ENCODE assay signal across 26 cellular contexts in the genomic region with DNA sequence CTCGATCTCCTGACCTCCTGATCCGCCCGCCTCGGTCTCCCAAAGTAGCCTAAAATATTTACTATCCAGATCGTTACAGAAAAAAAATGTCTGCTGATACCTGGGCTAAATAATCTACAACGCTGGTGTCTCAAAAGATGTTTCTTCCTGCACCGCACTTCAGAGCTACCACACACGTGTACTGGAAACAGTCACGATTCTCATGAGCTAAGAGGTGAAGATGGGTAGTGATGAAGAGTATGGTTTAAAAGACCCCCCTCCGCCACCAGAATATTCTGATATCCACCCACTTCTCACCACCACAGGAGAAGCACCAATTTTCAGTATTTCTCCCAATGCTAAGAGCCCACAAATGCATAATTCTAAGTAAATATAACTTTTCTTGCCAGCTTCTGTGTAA. TPM values are rescaled to one million over a fixed set of nuclear protein-coding genes. Genes with fewer than 3 reads are reported as not detected.
DNase-seq lines count a peak whose midpoint lies in the region; ATAC-seq and TF ChIP-seq lines count a peak whose summit lies in the region.
"Had no signal": no experiment of that assay in that cellular context is flagged by ENCODE, and none has a peak within 500 bp of the region (broad histone marks: within the 10 kb centered on the region; RNA-seq: fewer than 3 reads in every experiment).

No MANE protein-coding gene starts in this region.

- CTCF ChIA-PET in activated CD8-positive, alpha-beta memory T cell treated with anti-CD3 and anti-CD28 coated beads, Interleukin-2, amount 10 ng/mL, durations not matched to agents 7 days and 5 days (lab: Charles Lee) = interaction anchor here (1.2 to 12.9 kb wide), 13 partner anchors 8 to 201 kb away, joined by 3 to 401 read pairs (median 5); a partner anchor contains a TSS

- peak overlapping the region; percentile 93 for H3K27ac Mint-ChIP-seq in activated CD8-positive, alpha-beta memory T cell treated with anti-CD3 and anti-CD28 coated beads, Interleukin-2, amount 10 ng/mL, durations not matched to agents 7 days and 5 days
- H3K27ac Mint-ChIP-seq in activated T-helper 17 cell treated with anti-CD3 and anti-CD28 coated beads, Interleukin-2, amount 50 U/mL, for 72 hours = peak overlapping the region; percentile 77
- peak overlapping the region; percentile 49 to 77 for H3K27ac Mint-ChIP-seq in natural killer cell treated with Interleukin-12 subunit alpha and Interleukin-12 subunit beta and Interleukin-15 and Interleukin-18, amount 100 ng/mL, for 72 hours
- no peak overlapping the region for H3K27ac Mint-ChIP-seq in neural progenitor cell

- no peak overlapping the region for H2AFZ ChIP-seq in neural progenitor cell (replicated peaks)
- H2AFZ ChIP-seq: hepatocyte had no signal

- H3K4me1 ChIP-seq in neural progenitor cell = no peaks in the 10 kb centered on the region
- H3K4me1 ChIP-seq: ascending aorta, suprapubic skin, uterus had no signal

- H3K4me1 Mint-ChIP-seq in activated CD8-positive, alpha-beta memory T cell treated with anti-CD3 and anti-CD28 coated beads, Interleukin-2, amount 10 ng/mL, durations not matched to agents 7 days and 5 days = peaks cover 76% of the 10 kb centered on the region
- H3K4me1 Mint-ChIP-seq in activated T-helper 17 cell treated with anti-CD3 and anti-CD28 coated beads, Interleukin-2, amount 50 U/mL, for 72 hours = peaks cover 38% of the 10 kb centered on the region
- peaks cover 49 to 59% of the 10 kb centered on the region in 2 donors for H3K4me1 Mint-ChIP-seq in natural killer cell treated with Interleukin-12 subunit alpha and Interleukin-12 subunit beta and Interleukin-15 and Interleukin-18, amount 100 ng/mL, for 72 hours (ENCODE audit: low read depth in 2 of 2)
- no peaks in the 10 kb centered on the region for H3K4me1 Mint-ChIP-seq in neural progenitor cell

- H3K27me3 ChIP-seq in neural progenitor cell = no peaks in the 10 kb centered on the region
- H3K27me3 ChIP-seq: ascending aorta; BLaER1 treated with 17β-estradiol and CSF1 and Interleukin-3, amounts not matched to agents 10 nM and 100 nM; dorsolateral prefrontal cortex; hepatocyte; suprapubic skin; uterus had no signal

- no peaks in the 10 kb centered on the region for H4K20me1 ChIP-seq in neural progenitor cell (ENCODE audit: low read depth)

- TF ChIP-seq CTCF in neural progenitor cell (IDR thresholded peaks at IDR 0.05) = no peak

- H3K27ac ChIP-seq in neural progenitor cell = no peak overlapping the region
- H3K27ac ChIP-seq: ascending aorta; BLaER1 treated with 17β-estradiol and CSF1 and Interleukin-3, amounts not matched to agents 10 nM and 100 nM; dorsolateral prefrontal cortex; hepatocyte; suprapubic skin; uterus had no signal

- H3K4me3 ChIP-seq in GM08714 (ENCODE audit: low read length) (peak overlapping the region; percentile 16; the same call in 1 of the 2 replicates), neural progenitor cell (no peak overlapping the region)
- H3K4me3 ChIP-seq: ascending aorta; BLaER1 treated with 17β-estradiol and CSF1 and Interleukin-3, amounts not matched to agents 10 nM and 100 nM; dorsolateral prefrontal cortex; hepatocyte; smooth muscle cell; suprapubic skin; uterus had no signal

- H3K9ac ChIP-seq in neural progenitor cell = no peak overlapping the region
- H3K9ac ChIP-seq: BLaER1 treated with 17β-estradiol and CSF1 and Interleukin-3, amounts not matched to agents 10 nM and 100 nM had no signal

- H3K9me3 Mint-ChIP-seq in activated CD8-positive, alpha-beta memory T cell treated with anti-CD3 and anti-CD28 coated beads, Interleukin-2, amount 10 ng/mL, durations not matched to agents 7 days and 5 days (ENCODE audit: low read depth) = no peaks in the 10 kb centered on the region
- no peaks in the 10 kb centered on the region for H3K9me3 Mint-ChIP-seq in activated T-helper 17 cell treated with anti-CD3 and anti-CD28 coated beads, Interleukin-2, amount 50 U/mL, for 72 hours
- no peaks in the 10 kb centered on the region for H3K9me3 Mint-ChIP-seq in natural killer cell treated with Interleukin-12 subunit alpha and Interleukin-12 subunit beta and Interleukin-15 and Interleukin-18, amount 100 ng/mL, for 72 hours
- H3K9me3 Mint-ChIP-seq in neural progenitor cell = peaks cover 14% of the 10 kb centered on the region
- H3K9me3 Mint-ChIP-seq: central memory CD8-positive, alpha-beta T cell had no signal

- H3K9me3 ChIP-seq in neural progenitor cell (ENCODE audit: low read depth) = no peaks in the 10 kb centered on the region
- H3K9me3 ChIP-seq: ascending aorta, suprapubic skin, uterus had no signal

- H3K36me3 Mint-ChIP-seq in activated CD8-positive, alpha-beta memory T cell treated with anti-CD3 and anti-CD28 coated beads, Interleukin-2, amount 10 ng/mL, durations not matched to agents 7 days and 5 days = peaks cover 60% of the 10 kb centered on the region
- H3K36me3 Mint-ChIP-seq in activated T-helper 17 cell treated with anti-CD3 and anti-CD28 coated beads, Interleukin-2, amount 50 U/mL, for 72 hours (ENCODE audit: low read depth) = peaks cover 79% of the 10 kb centered on the region
- H3K36me3 Mint-ChIP-seq in natural killer cell treated with Interleukin-12 subunit alpha and Interleukin-12 subunit beta and Interleukin-15 and Interleukin-18, amount 100 ng/mL, for 72 hours = peaks cover 20% of the 10 kb centered on the region
- peaks cover 46% of the 10 kb centered on the region for H3K36me3 Mint-ChIP-seq in neural progenitor cell

- H3K27me3 Mint-ChIP-seq in activated CD8-positive, alpha-beta memory T cell treated with anti-CD3 and anti-CD28 coated beads, Interleukin-2, amount 10 ng/mL, durations not matched to agents 7 days and 5 days = no peaks in the 10 kb centered on the region
- no peaks in the 10 kb centered on the region for H3K27me3 Mint-ChIP-seq in activated T-helper 17 cell treated with anti-CD3 and anti-CD28 coated beads, Interleukin-2, amount 50 U/mL, for 72 hours
- H3K27me3 Mint-ChIP-seq in natural killer cell treated with Interleukin-12 subunit alpha and Interleukin-12 subunit beta and Interleukin-15 and Interleukin-18, amount 100 ng/mL, for 72 hours = no peaks in the 10 kb centered on the region
- H3K27me3 Mint-ChIP-seq in neural progenitor cell (ENCODE audit: insufficient read depth, low read depth) = peaks cover 2% of the 10 kb centered on the region
- H3K27me3 Mint-ChIP-seq: central memory CD8-positive, alpha-beta T cell had no signal

- no peaks in the 10 kb centered on the region for H3F3A ChIP-seq in neural progenitor cell (ENCODE audit: low read depth)

- peak overlapping the region; percentile 53 for H3K4me3 Mint-ChIP-seq in activated CD8-positive, alpha-beta memory T cell treated with anti-CD3 and anti-CD28 coated beads, Interleukin-2, amount 10 ng/mL, durations not matched to agents 7 days and 5 days
- H3K4me3 Mint-ChIP-seq in activated T-helper 17 cell treated with anti-CD3 and anti-CD28 coated beads, Interleukin-2, amount 50 U/mL, for 72 hours = peak overlapping the region; percentile 76
- H3K4me3 Mint-ChIP-seq in natural killer cell treated with Interleukin-12 subunit alpha and Interleukin-12 subunit beta and Interleukin-15 and Interleukin-18, amount 100 ng/mL, for 72 hours = peak overlapping the region; percentile 53
- H3K4me3 Mint-ChIP-seq in neural progenitor cell = no peak overlapping the region
- H3K4me3 Mint-ChIP-seq: central memory CD8-positive, alpha-beta T cell had no signal

- ATAC-seq in activated CD8-positive, alpha-beta memory T cell treated with anti-CD3 and anti-CD28 coated beads, Interleukin-2, amount 10 ng/mL, durations not matched to agents 7 days and 5 days = peak; percentile 16
- ATAC-seq in activated T-helper 17 cell treated with anti-CD3 and anti-CD28 coated beads, Interleukin-2, amount 50 U/mL, for 72 hours (replicated peaks) = no peak
- ATAC-seq in natural killer cell treated with Interleukin-12 subunit alpha and Interleukin-12 subunit beta and Interleukin-15 and Interleukin-18, amount 100 ng/mL, for 72 hours = no peak
- ATAC-seq in HG03039 (IDR thresholded peaks at IDR 0.05; ENCODE audit: unreplicated experiment) = no peak
- ATAC-seq: SK-N-SH treated with all-trans-retinoic acid at 6 μM for 48 hours had no signal

- no peak overlapping the region for H3K4me2 ChIP-seq in neural progenitor cell
- H3K4me2 ChIP-seq: BLaER1 treated with 17β-estradiol and CSF1 and Interleukin-3, amounts not matched to agents 10 nM and 100 nM; hepatocyte; smooth muscle cell had no signal

- no peaks in the 10 kb centered on the region for H3K36me3 ChIP-seq in neural progenitor cell
- H3K36me3 ChIP-seq: uterus had no signal

- no peak for DNase-seq in activated CD8-positive, alpha-beta memory T cell treated with anti-CD3 and anti-CD28 coated beads, Interleukin-2, amount 10 ng/mL, durations not matched to agents 7 days and 5 days
- no peak for DNase-seq in activated CD8-positive, alpha-beta memory T cell treated with anti-CD3 and anti-CD28 coated beads for 24 hours
- no peak for DNase-seq in natural killer cell treated with Interleukin-12 subunit alpha and Interleukin-12 subunit beta and Interleukin-15 and Interleukin-18, amount 100 ng/mL, for 72 hours (ENCODE audit: low spot score)
- DNase-seq in DMS114 treated with DMSO at 0.1 percent for 48 hours (lab: John Stamatoyannopoulos, UW; ENCODE audit: unreplicated experiment) = no peak
- DNase-seq in neural progenitor cell (ENCODE audit: low spot score) = no peak
- DNase-seq: ACHN; activated CD4-positive, alpha-beta T cell treated with anti-CD3 and anti-CD28 coated beads, Interleukin-2, amount 50 U/mL, for 1 hour; DMS 273 treated with DMSO at 0.1 percent for 48 hours; dorsolateral prefrontal cortex; foreskin fibroblast; GOT3; NCI-H1436; NCI-H524; nucleus accumbens; RPMI8226; uterus had no signal

- H3K79me2 ChIP-seq in neural progenitor cell (ENCODE audit: low read depth) = no peaks in the 10 kb centered on the region

RNA-seq across cellular contexts. Expression of a gene that starts 50.2 kb away (rescaled TPM):
- 10 to 100 TPM; 46.7 to 60.9 TPM for total RNA-seq in activated CD8-positive, alpha-beta memory T cell treated with anti-CD3 and anti-CD28 coated beads, Interleukin-2, amount 10 ng/mL, durations not matched to agents 7 days and 5 days
- 10 to 100 TPM; 39.0 to 52.8 TPM for total RNA-seq in activated T-helper 17 cell treated with anti-CD3 and anti-CD28 coated beads, Interleukin-2, amount 50 U/mL, for 72 hours
- total RNA-seq in natural killer cell treated with Interleukin-12 subunit alpha and Interleukin-12 subunit beta and Interleukin-15 and Interleukin-18, amount 100 ng/mL, for 72 hours = 10 to 100 TPM; 33.6 to 74.7 TPM
- 19.0 and 27.0 TPM in 2 replicates for total RNA-seq in neural progenitor cell (ENCODE audit: low replicate concordance)

RNA-seq across cellular contexts. Expression of a gene that starts 50.4 kb away (rescaled TPM):
- 10 to 100 TPM; 18.6 to 18.8 TPM for total RNA-seq in activated CD8-positive, alpha-beta memory T cell treated with anti-CD3 and anti-CD28 coated beads, Interleukin-2, amount 10 ng/mL, durations not matched to agents 7 days and 5 days
- total RNA-seq in activated T-helper 17 cell treated with anti-CD3 and anti-CD28 coated beads, Interleukin-2, amount 50 U/mL, for 72 hours = 10 to 100 TPM; 11.8 to 19.1 TPM
- 10 to 100 TPM; 19.8 to 21.3 TPM for total RNA-seq in natural killer cell treated with Interleukin-12 subunit alpha and Interleukin-12 subunit beta and Interleukin-15 and Interleukin-18, amount 100 ng/mL, for 72 hours
- total RNA-seq in neural progenitor cell (ENCODE audit: low replicate concordance) = 26.4 and 40.9 TPM in 2 replicates
- total RNA-seq: ascending aorta had no signal
